ENCODE assay signal across 13 cellular contexts in the genomic region with DNA sequence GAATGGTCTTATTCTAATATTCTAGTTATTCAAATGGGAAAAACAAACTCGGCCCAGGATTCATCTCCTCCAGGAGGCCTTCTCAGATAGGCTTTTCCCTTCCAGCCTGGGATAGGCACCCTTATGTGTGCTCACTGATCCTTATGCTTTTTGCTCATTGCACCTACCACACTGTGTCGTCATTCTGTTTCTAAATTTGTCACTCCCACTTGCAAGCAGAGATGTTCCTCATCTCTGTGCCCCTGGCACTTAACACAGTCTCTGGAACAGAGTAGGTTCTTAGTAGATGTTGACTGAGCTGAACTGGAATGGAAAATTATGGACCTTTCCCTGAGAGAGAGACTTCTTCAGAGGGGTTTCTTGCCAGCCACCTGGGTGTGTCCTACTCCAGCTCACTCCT. TPM values are rescaled to one million over a fixed set of nuclear protein-coding genes. Genes with fewer than 3 reads are reported as not detected.
DNase-seq lines count a peak whose midpoint lies in the region; ATAC-seq and TF ChIP-seq lines count a peak whose summit lies in the region.
"Had no signal": no experiment of that assay in that cellular context is flagged by ENCODE, and none has a peak within 500 bp of the region (broad histone marks: within the 10 kb centered on the region; RNA-seq: fewer than 3 reads in every experiment).

No MANE protein-coding gene starts in this region.

- 62 to 79% (median 69%) methylated on average over 2 of the region's 2 CpGs for WGBS in spleen, 5 donors
- WGBS in testis, 2 donors = 72 to 86% methylated on average over 2 of the region's 2 CpGs

- ATAC-seq in activated CD4-positive, alpha-beta T cell treated with anti-CD3 and anti-CD28 coated beads for 36 hours = peak; percentile 75

- CTCF ChIA-PET in activated CD4-positive, alpha-beta T cell treated with anti-CD3 and anti-CD28 coated beads for 36 hours (lab: Charles Lee) = interaction anchor here (0.6 to 4.4 kb wide), 7 partner anchors 8 to 104 kb away, joined by 3 to 35 read pairs (median 4); partner anchors contain the start of genes B2M, PATL2 and SPG11
- CTCF ChIA-PET in A673 (lab: Charles Lee) = no interaction called here

- H3K4me3 ChIP-seq in NB4 (ENCODE audit: low read depth, low read length) (no peak overlapping the region), spleen (no peak overlapping the region), A673 (ENCODE audit: low read depth, low read length, poor library complexity, severe bottlenecking) (no peak overlapping the region), testis (no peak overlapping the region)
- H3K4me3 ChIP-seq: tibial artery had no signal

- no peak for DNase-seq in activated CD4-positive, alpha-beta T cell treated with anti-CD3 and anti-CD28 coated beads for 36 hours
- no peak for DNase-seq in activated CD4-positive, alpha-beta T cell treated with anti-CD3 and anti-CD28 coated beads, Interleukin-2, amount 50 U/mL, for 1 hour
- peak; percentile 57 for DNase-seq in NB4 (ENCODE audit: low read depth)
- DNase-seq in activated naive CD8-positive, alpha-beta T cell treated with anti-CD3 and anti-CD28 coated beads for 36 hours = no peak
- no peak for DNase-seq in spleen
- DNase-seq in A673 (ENCODE audit: low spot score) = no peak
- no peak for DNase-seq in middle frontal gyrus (ENCODE audit: extremely low spot score, low spot score)
- DNase-seq in testis = no peak
- DNase-seq: erythroblast, head of caudate nucleus, left cardiac atrium, tibial artery had no signal

- H3K36me3 Mint-ChIP-seq in activated CD4-positive, alpha-beta T cell treated with anti-CD3 and anti-CD28 coated beads for 36 hours (ENCODE audit: low read depth) = peaks cover 11% of the 10 kb centered on the region
- H3K36me3 Mint-ChIP-seq in activated naive CD8-positive, alpha-beta T cell treated with anti-CD3 and anti-CD28 coated beads for 36 hours = peaks cover 33% of the 10 kb centered on the region

- no TSS peak for BruUV-seq in A673 (replicated peaks; lab: Mats Ljungman, UMichigan)

- H3K27ac ChIP-seq in spleen (peak overlapping the region in 6 of 8 donors; percentile 79 to 93 (median 84)), A673 (ENCODE audit: low read depth, low read length, poor library complexity, severe bottlenecking) (no peak overlapping the region), testis (no peak overlapping the region)
- H3K27ac ChIP-seq: tibial artery had no signal

- H3K27ac Mint-ChIP-seq in activated CD4-positive, alpha-beta T cell treated with anti-CD3 and anti-CD28 coated beads for 36 hours = peak overlapping the region; percentile 92
- H3K27ac Mint-ChIP-seq in activated naive CD8-positive, alpha-beta T cell treated with anti-CD3 and anti-CD28 coated beads for 36 hours = peak overlapping the region; percentile 84

- TF ChIP-seq POLR2A in NB4 (IDR thresholded peaks at IDR 0.05; ENCODE audit: extremely low read depth, insufficient read length) = no peak
- TF ChIP-seq POLR2A in spleen (IDR thresholded peaks at IDR 0.05) = no peak
- no peak for TF ChIP-seq POLR2A in testis (IDR thresholded peaks at IDR 0.05)

- POLR2A ChIA-PET in activated CD4-positive, alpha-beta T cell treated with anti-CD3 and anti-CD28 coated beads for 36 hours (lab: Charles Lee) = interaction anchor here (0.5 to 2.3 kb wide), 3 partner anchors 19 to 147 kb away, joined by 3 to 17 read pairs (median 4); partner anchors contain the start of genes B2M, PATL2 and SPG11
- POLR2A ChIA-PET in A673 (lab: Charles Lee; ENCODE audit: low non-redundant PET) = no interaction called here

- H3K9me3 ChIP-seq in spleen = peaks cover 0 to 27% (median 0%) of the 10 kb centered on the region in 8 donors
- no peaks in the 10 kb centered on the region for H3K9me3 ChIP-seq in A673 (ENCODE audit: low read depth, low read length, poor library complexity, severe bottlenecking)
- H3K9me3 ChIP-seq in testis = no peaks in the 10 kb centered on the region
- H3K9me3 ChIP-seq: tibial artery had no signal

- no peaks in the 10 kb centered on the region for H3K27me3 ChIP-seq in spleen (replicated peaks in 1 of 7)
- no peaks in the 10 kb centered on the region for H3K27me3 ChIP-seq in A673 (replicated peaks; ENCODE audit: insufficient read depth, low read depth, low read length, poor library complexity)
- no peaks in the 10 kb centered on the region for H3K27me3 ChIP-seq in testis

- peaks cover 72% of the 10 kb centered on the region for H3K4me1 Mint-ChIP-seq in activated CD4-positive, alpha-beta T cell treated with anti-CD3 and anti-CD28 coated beads for 36 hours
- H3K4me1 Mint-ChIP-seq in activated naive CD8-positive, alpha-beta T cell treated with anti-CD3 and anti-CD28 coated beads for 36 hours = peaks cover 74% of the 10 kb centered on the region

- TF ChIP-seq CTCF in NB4 (IDR thresholded peaks at IDR 0.05; ENCODE audit: low read depth, low read length) (no peak), spleen (IDR thresholded peaks at IDR 0.05 in 8 of 11, conservative IDR thresholded peaks at IDR 0.05 in 3 of 11) (no peak), A673 (conservative IDR thresholded peaks at IDR 0.05; ENCODE audit: low read depth, low read length) (no peak), testis (IDR thresholded peaks at IDR 0.05) (no peak)

- H3K4me3 Mint-ChIP-seq in activated CD4-positive, alpha-beta T cell treated with anti-CD3 and anti-CD28 coated beads for 36 hours = peak overlapping the region; percentile 50
- no peak overlapping the region for H3K4me3 Mint-ChIP-seq in activated naive CD8-positive, alpha-beta T cell treated with anti-CD3 and anti-CD28 coated beads for 36 hours

- H3K4me1 ChIP-seq in spleen = peaks cover 15 to 72% (median 42%) of the 10 kb centered on the region in 6 donors
- H3K4me1 ChIP-seq in A673 (ENCODE audit: insufficient read depth, low read length, poor library complexity, severe bottlenecking) = peaks cover 7% of the 10 kb centered on the region
- H3K4me1 ChIP-seq in testis = no peaks in the 10 kb centered on the region

- no peaks in the 10 kb centered on the region for H3K27me3 Mint-ChIP-seq in activated CD4-positive, alpha-beta T cell treated with anti-CD3 and anti-CD28 coated beads for 36 hours
- no peaks in the 10 kb centered on the region for H3K27me3 Mint-ChIP-seq in activated naive CD8-positive, alpha-beta T cell treated with anti-CD3 and anti-CD28 coated beads for 36 hours

- H3K9me3 Mint-ChIP-seq in activated CD4-positive, alpha-beta T cell treated with anti-CD3 and anti-CD28 coated beads for 36 hours (ENCODE audit: low read depth) = peaks cover 17% of the 10 kb centered on the region
- peaks cover 22% of the 10 kb centered on the region for H3K9me3 Mint-ChIP-seq in activated naive CD8-positive, alpha-beta T cell treated with anti-CD3 and anti-CD28 coated beads for 36 hours

- H3K36me3 ChIP-seq in spleen (no peaks in the 10 kb centered on the region), A673 (ENCODE audit: insufficient read depth, low read length, poor library complexity, severe bottlenecking) (no peaks in the 10 kb centered on the region), testis (ENCODE audit: low read depth, missing control alignments) (no peaks in the 10 kb centered on the region)
- H3K36me3 ChIP-seq: tibial artery had no signal

- intact Hi-C loops in activated CD4-positive, alpha-beta T cell treated with anti-CD3 and anti-CD28 coated beads for 36 hours (cut with DNase I, micrococcal nuclease) = loop anchor here in 1 of 2 experiments (2.0 kb wide), 3 partner anchors 15 to 29 kb away; partner anchors contain the start of genes B2M and PATL2
- intact Hi-C loops in spleen (cut with DNase I; ENCODE audit: low total_unique reads) = no loop called here
- intact Hi-C loops in A673 (cut with micrococcal nuclease; ENCODE audit: unreplicated experiment) = no loop called here
- intact Hi-C loops in testis (cut with DNase I; ENCODE audit: low total_unique reads) = no loop called here

RNA-seq across cellular contexts. Expression of gene SPG11, which starts 18.7 kb away (rescaled TPM):
- total RNA-seq in activated CD4-positive, alpha-beta T cell treated with anti-CD3 and anti-CD28 coated beads for 36 hours = 10 to 100 TPM; 76.2 to 88.7 TPM
- 10 to 100 TPM; 47.6 to 51.5 TPM for total RNA-seq in activated naive CD8-positive, alpha-beta T cell treated with anti-CD3 and anti-CD28 coated beads for 36 hours
- 100 to 1,000 TPM; 119 to 218 (median 143) TPM for total RNA-seq in spleen
- 10 to 100 TPM; 37.4 to 53.2 (median 41.2) TPM for polyA plus RNA-seq in spleen
- 55.4 and 68.5 TPM in 2 replicates for total RNA-seq in A673 (2021)
- total RNA-seq in testis = 100 to 1,000 TPM; 127 to 137 TPM
- 89.6 TPM for polyA plus RNA-seq in testis (ENCODE audit: insufficient read depth, low read depth, low replicate concordance)

RNA-seq across cellular contexts. Expression of gene PATL2, which starts 28.9 kb away (rescaled TPM):
- 10 to 100 TPM; 11.2 to 14.1 TPM for total RNA-seq in activated CD4-positive, alpha-beta T cell treated with anti-CD3 and anti-CD28 coated beads for 36 hours
- total RNA-seq in activated naive CD8-positive, alpha-beta T cell treated with anti-CD3 and anti-CD28 coated beads for 36 hours = 1 to 10 TPM; 7.0 to 8.6 TPM
- total RNA-seq in spleen (10 to 100 TPM; 17.0 to 36.9 (median 28.3) TPM), A673 (2021) (1.2 and 1.6 TPM in 2 replicates), testis (under 1 TPM; 0.62 to 0.87 TPM)
- polyA plus RNA-seq in spleen (10 to 100 TPM; 26.0 to 64.2 (median 35.6) TPM), testis (ENCODE audit: insufficient read depth, low read depth, low replicate concordance) (0.76 TPM)
- total RNA-seq: A172 had no signal

RNA-seq across cellular contexts. Expression of gene B2M, which starts 29.1 kb away (rescaled TPM):
- 1,000 to 10,000 TPM; 5,181 to 7,416 TPM for total RNA-seq in activated CD4-positive, alpha-beta T cell treated with anti-CD3 and anti-CD28 coated beads for 36 hours
- total RNA-seq in activated naive CD8-positive, alpha-beta T cell treated with anti-CD3 and anti-CD28 coated beads for 36 hours = 1,000 to 10,000 TPM; 3,772 to 3,785 TPM
- total RNA-seq in spleen (over 10,000 TPM in 1 of 7 donors, 1,000 to 10,000 TPM in 6; 5,238 to 10,333 (median 6,268) TPM), A673 (2021) (1,596 and 1,873 TPM in 2 replicates), testis (1,000 to 10,000 TPM in 1 of 2 donors, 100 to 1,000 TPM in 1; 439 to 1,401 TPM)
- polyA plus RNA-seq in spleen (1,000 to 10,000 TPM; 3,969 to 5,676 (median 5,369) TPM), testis (ENCODE audit: insufficient read depth, low read depth, low replicate concordance) (2,068 TPM)

RNA-seq across cellular contexts. Expression of gene TRIM69, which starts 54.1 kb away (rescaled TPM):
- 10 to 100 TPM; 65.8 to 67.9 TPM for total RNA-seq in activated CD4-positive, alpha-beta T cell treated with anti-CD3 and anti-CD28 coated beads for 36 hours
- 10 to 100 TPM; 70.6 to 71.0 TPM for total RNA-seq in activated naive CD8-positive, alpha-beta T cell treated with anti-CD3 and anti-CD28 coated beads for 36 hours
- total RNA-seq in spleen (10 to 100 TPM; 24.7 to 54.9 (median 46.9) TPM), A673 (2021) (61.0 and 64.4 TPM in 2 replicates), testis (10 to 100 TPM; 19.1 to 23.5 TPM)
- polyA plus RNA-seq in spleen (10 to 100 TPM; 16.4 to 44.5 (median 22.3) TPM), testis (ENCODE audit: insufficient read depth, low read depth, low replicate concordance) (120 TPM)

Comparison
In these comparisons a context has a peak if more than half of its experiments do, and no peak if none do; other contexts are left out.
1. H3K27ac ChIP-seq: peak in spleen (6 of 8); none in A673 (single experiment) and testis (0 of 2).